Comparison of ENCODE assay signal across 8 cellular contexts in the genomic region with DNA sequence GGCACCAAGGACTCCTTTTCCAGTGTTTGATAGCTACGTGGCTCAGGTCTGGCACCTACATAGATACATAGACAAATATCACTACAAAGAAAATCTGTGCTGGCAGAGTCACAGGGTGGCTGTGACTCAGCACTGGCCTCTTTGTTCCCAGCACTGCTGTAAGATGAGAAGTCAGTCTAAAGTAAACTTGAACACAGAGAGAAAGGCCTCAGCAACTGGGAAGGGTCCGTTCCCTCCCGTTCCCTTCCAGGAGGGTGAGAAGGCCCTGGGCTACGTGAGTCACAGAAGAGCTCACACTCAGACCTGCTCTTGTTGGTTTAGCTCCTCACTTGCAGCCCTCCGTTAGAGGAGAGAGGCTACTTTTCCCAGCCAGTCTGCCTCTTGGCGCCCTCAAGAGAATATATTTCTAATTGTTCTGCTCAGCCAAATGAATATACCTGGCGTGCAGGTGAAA. TPM values are rescaled to one million over a fixed set of nuclear protein-coding genes. Genes with fewer than 3 reads are reported as not detected.
DNase-seq lines count a peak whose midpoint lies in the region; ATAC-seq lines count a peak whose summit lies in the region.

No MANE protein-coding gene starts in this region.

- no peak for ATAC-seq in GM21825 (IDR thresholded peaks at IDR 0.05; ENCODE audit: unreplicated experiment)
- no peak for ATAC-seq in GM18520 (IDR thresholded peaks at IDR 0.05; ENCODE audit: unreplicated experiment)

- DNase-seq in GM04503 (ENCODE audit: low read depth), result peak; percentile 78
- DNase-seq in NCI-H2196 treated with DMSO at 0.1 percent for 48 hours (lab: John Stamatoyannopoulos, UW; ENCODE audit: unreplicated experiment), result peak; percentile 73
- DNase-seq in dermis blood vessel endothelial cell, result peak; percentile 95
- peak; percentile 78 for DNase-seq in mucosa of gallbladder (ENCODE audit: low spot score)
- DNase-seq in hippocampal formation (lab: John Stamatoyannopoulos, UW), result no peak
- no peak for DNase-seq in SK-N-DZ (ENCODE audit: low spot score)

RNA-seq across cellular contexts. Expression of gene ANXA2, which starts 23.1 kb away (rescaled TPM):
- total RNA-seq in dermis blood vessel endothelial cell (3,547 and 3,999 TPM in 2 replicates), mucosa of gallbladder (733 TPM)
- polyA plus RNA-seq in SK-N-DZ (2014; cell fraction: cytosol; rRNA removed), result 41.3 and 47.6 TPM in 2 replicates
- 24.6 and 24.8 TPM in 2 replicates for polyA plus RNA-seq in SK-N-DZ (2014; cell fraction: nucleus; rRNA removed)

Comparison
In these comparisons a context has a peak if more than half of its experiments do, and no peak if none do; other contexts are left out.
1. DNase-seq: peak in GM04503 (single experiment), NCI-H2196 treated with DMSO at 0.1 percent for 48 hours (single experiment), dermis blood vessel endothelial cell (single experiment) and mucosa of gallbladder (single experiment); none in hippocampal formation (0 of 2) and SK-N-DZ (single experiment).